ENCODE assay signal across 1 cellular context in the genomic region with DNA sequence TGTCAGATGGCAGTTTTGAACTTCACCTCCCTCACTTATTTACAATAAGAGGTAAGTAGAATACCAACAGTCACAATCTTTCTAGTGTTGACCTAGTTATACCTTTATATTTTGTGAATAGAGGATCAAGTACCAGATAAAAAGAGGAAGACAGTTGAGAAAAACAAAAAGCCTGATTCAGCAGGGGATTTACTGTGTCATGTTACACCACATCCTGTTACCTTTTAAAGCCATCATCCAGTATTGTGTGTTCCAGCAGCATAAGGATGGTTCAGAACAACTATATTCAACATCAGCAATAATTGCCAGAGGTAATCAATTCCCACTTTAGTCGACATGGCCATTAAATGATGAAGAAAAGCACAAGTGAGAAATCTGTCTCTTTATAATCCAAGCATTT.
TF ChIP-seq lines count a peak whose summit lies in the region.

No MANE protein-coding gene starts in this region.

TF ChIP-seq in A549, 52 proteins besides CTCF, POLR2A, EP300 and RAD21 (continued from another document):
- TF ChIP-seq, protein P1, sequence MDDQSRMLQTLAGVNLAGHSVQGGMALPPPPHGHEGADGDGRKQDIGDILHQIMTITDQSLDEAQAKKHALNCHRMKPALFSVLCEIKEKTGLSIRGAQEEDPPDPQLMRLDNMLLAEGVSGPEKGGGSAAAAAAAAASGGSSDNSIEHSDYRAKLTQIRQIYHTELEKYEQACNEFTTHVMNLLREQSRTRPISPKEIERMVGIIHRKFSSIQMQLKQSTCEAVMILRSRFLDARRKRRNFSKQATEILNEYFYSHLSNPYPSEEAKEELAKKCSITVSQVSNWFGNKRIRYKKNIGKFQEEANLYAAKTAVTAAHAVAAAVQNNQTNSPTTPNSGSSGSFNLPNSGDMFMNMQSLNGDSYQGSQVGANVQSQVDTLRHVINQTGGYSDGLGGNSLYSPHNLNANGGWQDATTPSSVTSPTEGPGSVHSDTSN (IDR thresholded peaks at IDR 0.05): no peak
- TF ChIP-seq PHF8 (IDR thresholded peaks at IDR 0.05; ENCODE audit: borderline replicate concordance, low read depth): no peak
- no peak for TF ChIP-seq NFE2L2 (conservative IDR thresholded peaks at IDR 0.05; ENCODE audit: low read length)
- TF ChIP-seq MYC (IDR thresholded peaks at IDR 0.05; ENCODE audit: borderline replicate concordance, low read length): no peak
- TF ChIP-seq, protein P2, sequence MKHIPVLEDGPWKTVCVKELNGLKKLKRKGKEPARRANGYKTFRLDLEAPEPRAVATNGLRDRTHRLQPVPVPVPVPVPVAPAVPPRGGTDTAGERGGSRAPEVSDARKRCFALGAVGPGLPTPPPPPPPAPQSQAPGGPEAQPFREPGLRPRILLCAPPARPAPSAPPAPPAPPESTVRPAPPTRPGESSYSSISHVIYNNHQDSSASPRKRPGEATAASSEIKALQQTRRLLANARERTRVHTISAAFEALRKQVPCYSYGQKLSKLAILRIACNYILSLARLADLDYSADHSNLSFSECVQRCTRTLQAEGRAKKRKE (CRISPR knock-in tag; IDR thresholded peaks at IDR 0.05; ENCODE audit: low read depth): no peak
- TF ChIP-seq, protein P3, sequence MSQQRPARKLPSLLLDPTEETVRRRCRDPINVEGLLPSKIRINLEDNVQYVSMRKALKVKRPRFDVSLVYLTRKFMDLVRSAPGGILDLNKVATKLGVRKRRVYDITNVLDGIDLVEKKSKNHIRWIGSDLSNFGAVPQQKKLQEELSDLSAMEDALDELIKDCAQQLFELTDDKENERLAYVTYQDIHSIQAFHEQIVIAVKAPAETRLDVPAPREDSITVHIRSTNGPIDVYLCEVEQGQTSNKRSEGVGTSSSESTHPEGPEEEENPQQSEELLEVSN (IDR thresholded peaks at IDR 0.05; ENCODE audit: borderline replicate concordance, low read depth): no peak
- TF ChIP-seq FOSB (CRISPR knock-in tag; IDR thresholded peaks at IDR 0.05): no peak
- no peak for TF ChIP-seq ZFP36 (IDR thresholded peaks at IDR 0.05; ENCODE audit: borderline replicate concordance, partially characterized antibody)
